In genomic region chr7:16774294-16774693, GRCh38 we compare ENCODE assay signal across 23 cellular contexts. TPM values are rescaled to one million over a fixed set of nuclear protein-coding genes. Genes with fewer than 3 reads are reported as not detected.
DNase-seq lines count a peak whose midpoint lies in the region; ATAC-seq, FAIRE-seq and TF ChIP-seq lines count a peak whose summit lies in the region.
"Had no signal": no experiment of that assay in that cellular context is flagged by ENCODE, and none has a peak within 500 bp of the region (broad histone marks: within the 10 kb centered on the region; RNA-seq: fewer than 3 reads in every experiment).

No MANE protein-coding gene starts in this region.

- H3K27ac ChIP-seq in OCI-LY1 (ENCODE audit: low read depth, low read length, poor library complexity, severe bottlenecking): peak overlapping the region; percentile 29
- 0 out of 2 replicates have a peak overlapping the region, but pooled peaks have one; percentile 6 for H3K27ac ChIP-seq in VCaP
- H3K27ac ChIP-seq in endodermal cell (ENCODE audit: low read depth, low read length): no peak overlapping the region
- no peak overlapping the region for H3K27ac ChIP-seq in foreskin keratinocyte
- H3K27ac ChIP-seq: BLaER1, GM23248, HL-60 had no signal

- no peak overlapping the region for H3K9ac ChIP-seq in OCI-LY1 (ENCODE audit: low read length)
- no peak overlapping the region for H3K9ac ChIP-seq in endodermal cell (ENCODE audit: extremely low read depth, low read length, poor library complexity, severe bottlenecking)
- H3K9ac ChIP-seq: BLaER1, GM23248 had no signal

- intact Hi-C loops in posterior cingulate gyrus (cut with DNase I): no loop called here

- WGBS in endodermal cell (ENCODE audit: insufficient coverage in 1 of 2, insufficient read length in 1 of 2), 2 experiments: 70 to 82% methylated on average over 3 to 4 of the region's 4 CpGs

- peaks cover 33% of the 10 kb centered on the region for H3K4me1 Mint-ChIP-seq in endodermal cell
- H3K4me1 Mint-ChIP-seq: CD4-positive, alpha-beta memory T cell had no signal

- H3K27ac Mint-ChIP-seq in endodermal cell: peak overlapping the region; percentile 28
- H3K27ac Mint-ChIP-seq: CD14-positive monocyte; CD4-positive, alpha-beta memory T cell had no signal

- H3K9me3 ChIP-seq in OCI-LY1 (ENCODE audit: low read length) (no peaks in the 10 kb centered on the region), endodermal cell (ENCODE audit: control insufficient read depth, low read length) (no peaks in the 10 kb centered on the region)
- H3K9me3 ChIP-seq: BLaER1, HAP-1 had no signal

- H3K36me3 Mint-ChIP-seq in endodermal cell (ENCODE audit: low read depth): no peaks in the 10 kb centered on the region
- H3K36me3 Mint-ChIP-seq: CD14-positive monocyte; CD4-positive, alpha-beta memory T cell had no signal

- peaks cover 35% of the 10 kb centered on the region for H3K79me2 ChIP-seq in OCI-LY1 (ENCODE audit: insufficient read depth, low read length)

- no peaks in the 10 kb centered on the region for H3K27me3 ChIP-seq in OCI-LY1 (ENCODE audit: insufficient read depth, low read length)
- no peaks in the 10 kb centered on the region for H3K27me3 ChIP-seq in endodermal cell (ENCODE audit: control insufficient read depth, insufficient read depth, low read length, poor library complexity, severe bottlenecking)
- H3K27me3 ChIP-seq in foreskin keratinocyte: no peaks in the 10 kb centered on the region
- H3K27me3 ChIP-seq: BLaER1 had no signal

- H2AFZ ChIP-seq in OCI-LY1 (ENCODE audit: low read length): no peak overlapping the region
- H2AFZ ChIP-seq: GM23248 had no signal

- H4K20me1 ChIP-seq in OCI-LY1 (ENCODE audit: insufficient read depth, low read length): no peaks in the 10 kb centered on the region

- H3K9me3 Mint-ChIP-seq in endodermal cell: no peaks in the 10 kb centered on the region
- H3K9me3 Mint-ChIP-seq: CD14-positive monocyte; CD4-positive, alpha-beta memory T cell had no signal

- ATAC-seq in GM18511 (IDR thresholded peaks at IDR 0.05; ENCODE audit: unreplicated experiment): no peak
- ATAC-seq in foreskin keratinocyte: no peak

- TF ChIP-seq CTCF in OCI-LY1 (IDR thresholded peaks at IDR 0.05; ENCODE audit: low read length) (no peak), VCaP (conservative IDR thresholded peaks at IDR 0.05) (no peak), endodermal cell (conservative IDR thresholded peaks at IDR 0.05) (no peak), foreskin keratinocyte (conservative IDR thresholded peaks at IDR 0.05) (no peak)

- no peak overlapping the region for H3K4me3 Mint-ChIP-seq in endodermal cell
- H3K4me3 Mint-ChIP-seq: CD14-positive monocyte; CD4-positive, alpha-beta memory T cell had no signal

- H3K4me2 ChIP-seq in OCI-LY1 (ENCODE audit: low read length): peak overlapping the region; percentile 10; the same call in 1 of the 2 replicates
- H3K4me2 ChIP-seq: BLaER1 had no signal

- no peaks in the 10 kb centered on the region for H3K36me3 ChIP-seq in OCI-LY1 (ENCODE audit: insufficient read depth, low read length)
- no peaks in the 10 kb centered on the region for H3K36me3 ChIP-seq in endodermal cell (ENCODE audit: control insufficient read depth, insufficient read depth, low read length)
- H3K36me3 ChIP-seq: HAP-1 had no signal

- H3K4me3 ChIP-seq in OCI-LY1 (ENCODE audit: low read depth, low read length, poor library complexity, severe bottlenecking): no peak overlapping the region
- H3K4me3 ChIP-seq in endodermal cell (ENCODE audit: low read length): no peak overlapping the region
- H3K4me3 ChIP-seq: BLaER1, GM23248, HAP-1 had no signal

- no peaks in the 10 kb centered on the region for H3K27me3 Mint-ChIP-seq in endodermal cell (ENCODE audit: insufficient read depth)

- DNase-seq in endodermal cell: no peak
- DNase-seq in posterior cingulate gyrus: peak in 6 of 10 donors; percentile 21 to 87 (median 44)
- no peak for DNase-seq in activated CD8-positive, alpha-beta memory T cell treated with anti-CD3 and anti-CD28 coated beads, Interleukin-2, amount 50 U/mL, for 48 hours
- no peak for DNase-seq in GM19239 (ENCODE audit: insufficient read length, low spot score)
- no peak for DNase-seq in foreskin keratinocyte
- DNase-seq: ACHN; CD4-positive, alpha-beta memory T cell; DMS153; DMS79; GF-D8; GM23248; IMR-90; KBM-7 had no signal

- H3F3A ChIP-seq in OCI-LY1 (ENCODE audit: insufficient read depth, low read length): no peaks in the 10 kb centered on the region

- H3K9me2 ChIP-seq in OCI-LY1 (ENCODE audit: low read depth, low read length): no peaks in the 10 kb centered on the region

- H3K4me1 ChIP-seq in OCI-LY1 (ENCODE audit: insufficient read depth, low read length, severe bottlenecking) (peaks cover 87% of the 10 kb centered on the region), endodermal cell (ENCODE audit: control insufficient read depth, insufficient read depth, low read length) (peaks cover 9% of the 10 kb centered on the region), foreskin keratinocyte (peaks cover 26% of the 10 kb centered on the region)

- no peak for FAIRE-seq in GM19239 (lab: Jason Lieb, UNC)
- FAIRE-seq: A204.1 had no signal

RNA-seq across cellular contexts. Expression of gene TSPAN13, which starts 20.7 kb away (rescaled TPM):
- total RNA-seq in endodermal cell: 10 to 100 TPM; 34.9 to 51.2 TPM
- polyA plus RNA-seq in endodermal cell (2013, experiment 1 of 2): 59.1 TPM
- polyA plus RNA-seq in endodermal cell (2013, experiment 2 of 2): 53.5 TPM
- 22.5 and 35.7 TPM in 2 replicates for total RNA-seq in foreskin keratinocyte
- polyA plus RNA-seq in foreskin keratinocyte: 16.9 and 25.7 TPM in 2 replicates
- total RNA-seq: CD4-positive, alpha-beta memory T cell had no signal

RNA-seq across cellular contexts. Expression of gene AGR2, which starts 30.5 kb away (rescaled TPM):
- total RNA-seq in endodermal cell: not detected
- polyA plus RNA-seq in endodermal cell (2013, experiment 1 of 2): not detected
- polyA plus RNA-seq in endodermal cell (2013, experiment 2 of 2): not detected
- total RNA-seq in foreskin keratinocyte: 0.92 and 2.3 TPM in 2 replicates
- 1.5 and 2.1 TPM in 2 replicates for polyA plus RNA-seq in foreskin keratinocyte
- total RNA-seq: CD4-positive, alpha-beta memory T cell; GM23248; H4; HT1080; IMR-90 had no signal
- polyA plus RNA-seq: CD14-positive monocyte; CD4-positive, alpha-beta memory T cell; GM23248; IMR-90 had no signal

Comparison
In these comparisons a context has a peak if more than half of its experiments do, and no peak if none do; other contexts are left out.
1. H3K27ac ChIP-seq: peak in OCI-LY1 (single experiment) and VCaP (single experiment); none in endodermal cell (single experiment) and foreskin keratinocyte (single experiment).
2. DNase-seq: peak in posterior cingulate gyrus (6 of 10); none in endodermal cell (single experiment), activated CD8-positive, alpha-beta memory T cell treated with anti-CD3 and anti-CD28 coated beads, Interleukin-2, amount 50 U/mL, for 48 hours (single experiment), GM19239 (single experiment) and foreskin keratinocyte (0 of 2).